In genomic region chr7:127647636-127648035, GRCh38 we compare ENCODE assay signal across 3 cellular contexts.
"Had no signal": no experiment of that assay in that cellular context is flagged by ENCODE, and none has a peak within 500 bp of the region (broad histone marks: within the 10 kb centered on the region; RNA-seq: fewer than 3 reads in every experiment).

No MANE protein-coding gene starts in this region.

- H3K4me3 ChIP-seq: GM12878 had no signal

- ATAC-seq: GM12878 had no signal

- DNase-seq: GDM1, GF-D8 had no signal
